Comparison of ENCODE assay signal across 20 cellular contexts in genomic region chr5:180370861-180371641, GRCh38. TPM values are rescaled to one million over a fixed set of nuclear protein-coding genes. Genes with fewer than 3 reads are reported as not detected.
DNase-seq lines count a peak whose midpoint lies in the region; TF ChIP-seq lines count a peak whose summit lies in the region.
"Had no signal": no experiment of that assay in that cellular context is flagged by ENCODE, and none has a peak within 500 bp of the region (broad histone marks: within the 10 kb centered on the region; RNA-seq: fewer than 3 reads in every experiment).

No MANE protein-coding gene starts in this region.

- TF ChIP-seq CTCF in AG10803 (conservative IDR thresholded peaks at IDR 0.05; ENCODE audit: low read length) (no peak), WERI-Rb-1 (IDR thresholded peaks at IDR 0.05; ENCODE audit: low read depth, low read length) (peak; percentile 41; the same call in 1 of the 2 replicates), osteoblast (IDR thresholded peaks at IDR 0.05; ENCODE audit: extremely low read depth, low read depth, low read length) (no peak), Peyer's patch (IDR thresholded peaks at IDR 0.05) (no peak)

- intact Hi-C loops in head of caudate nucleus (cut with DNase I) = no loop called here

- H2AFZ ChIP-seq in osteoblast (ENCODE audit: low read length) = no peak overlapping the region

- no peaks in the 10 kb centered on the region for H3K27me3 ChIP-seq in WERI-Rb-1 (ENCODE audit: insufficient read depth, low read depth, severe bottlenecking)
- no peaks in the 10 kb centered on the region for H3K27me3 ChIP-seq in osteoblast (ENCODE audit: insufficient read depth, low read length)
- H3K27me3 ChIP-seq in Peyer's patch = no peaks in the 10 kb centered on the region

- no peak overlapping the region for H3K4me2 ChIP-seq in osteoblast (ENCODE audit: insufficient read depth, low read length)
- H3K4me2 ChIP-seq: A549 had no signal

- H3K4me1 ChIP-seq in osteoblast (ENCODE audit: insufficient read depth, low read length) (peaks cover 4% of the 10 kb centered on the region), Peyer's patch (no peaks in the 10 kb centered on the region)
- H3K4me1 ChIP-seq: A549, HAP-1 had no signal

- no peaks in the 10 kb centered on the region for H3K36me3 ChIP-seq in WERI-Rb-1
- no peaks in the 10 kb centered on the region for H3K36me3 ChIP-seq in osteoblast (ENCODE audit: insufficient read depth, low read length)
- no peaks in the 10 kb centered on the region for H3K36me3 ChIP-seq in Peyer's patch
- H3K36me3 ChIP-seq: HAP-1 had no signal

- DNase-seq in AG10803 (ENCODE audit: low read depth) = peak; percentile 13
- peak; percentile 59 for DNase-seq in WERI-Rb-1
- DNase-seq in head of caudate nucleus = peak in 40 of 42 donors; percentile 18 to 84 (median 54)
- DNase-seq in osteoblast (ENCODE audit: insufficient read length, low spot score, missing footprints) = peak; percentile 54
- DNase-seq in GF-D8 (lab: John Stamatoyannopoulos, UW) = no peak
- DNase-seq in Peyer's patch = no peak
- DNase-seq in NCI-H187 (lab: John Stamatoyannopoulos, UW) = no peak
- no peak for DNase-seq in OCI-M2 (lab: John Stamatoyannopoulos, UW; ENCODE audit: unreplicated experiment)
- DNase-seq: activated CD4-positive, alpha-beta T cell treated with anti-CD3 and anti-CD28 coated beads, Interleukin-2, amount 50 U/mL, for 1 hour; activated naive CD4-positive, alpha-beta T cell treated with anti-CD3 and anti-CD28 coated beads, Interleukin-2, amount 50 U/mL, for 16 hours; foreskin melanocyte; KBM-7; MV-4-11; naive thymus-derived CD4-positive, alpha-beta T cell; NCI-H187 treated with DMSO at 0.1 percent for 48 hours; NCI-H226; NK-92 treated with Interleukin-12 subunit alpha and Interleukin-12 subunit beta, amount 100 ng/mL, for 24 hours; trophoblast cell had no signal

- no peaks in the 10 kb centered on the region for H3K9me3 ChIP-seq in WERI-Rb-1 (ENCODE audit: severe bottlenecking)
- H3K9me3 ChIP-seq in osteoblast (ENCODE audit: low read depth, low read length) = no peaks in the 10 kb centered on the region
- H3K9me3 ChIP-seq in Peyer's patch = no peaks in the 10 kb centered on the region
- H3K9me3 ChIP-seq: A549, HAP-1 had no signal

- H3K4me3 ChIP-seq in AG10803 (ENCODE audit: low read length) (no peak overlapping the region), WERI-Rb-1 (ENCODE audit: low read depth, low read length) (no peak overlapping the region), osteoblast (ENCODE audit: insufficient read depth, low read length) (no peak overlapping the region), Peyer's patch (no peak overlapping the region)
- H3K4me3 ChIP-seq: A549, HAP-1 had no signal

- H3K27ac ChIP-seq in WERI-Rb-1 (no peak overlapping the region), osteoblast (ENCODE audit: low read depth, low read length) (no peak overlapping the region), Peyer's patch (no peak overlapping the region)

- H3K79me2 ChIP-seq in osteoblast (ENCODE audit: insufficient read depth, low read length) = no peaks in the 10 kb centered on the region

- no peaks in the 10 kb centered on the region for H4K20me1 ChIP-seq in osteoblast (ENCODE audit: insufficient read depth, low read length)

- TF ChIP-seq POLR2A in Peyer's patch (IDR thresholded peaks at IDR 0.05) = no peak

RNA-seq across cellular contexts. Expression of gene GFPT2, which starts 17.9 kb away (rescaled TPM):
- total RNA-seq in osteoblast = 30.4 and 39.5 TPM in 2 replicates
- 10 to 100 TPM in 2 of 4 donors, 1 to 10 TPM in 2; 4.9 to 86.6 (median 13.1) TPM for total RNA-seq in Peyer's patch

Comparison
In these comparisons a context has a peak if more than half of its experiments do, and no peak if none do; other contexts are left out.
1. DNase-seq: peak in AG10803 (single experiment), WERI-Rb-1 (single experiment), head of caudate nucleus (40 of 42) and osteoblast (single experiment); none in GF-D8 (single experiment), Peyer's patch (0 of 3), NCI-H187 (0 of 2) and OCI-M2 (single experiment).